8 cellular contexts compared by ENCODE assay signal in the genomic region with DNA sequence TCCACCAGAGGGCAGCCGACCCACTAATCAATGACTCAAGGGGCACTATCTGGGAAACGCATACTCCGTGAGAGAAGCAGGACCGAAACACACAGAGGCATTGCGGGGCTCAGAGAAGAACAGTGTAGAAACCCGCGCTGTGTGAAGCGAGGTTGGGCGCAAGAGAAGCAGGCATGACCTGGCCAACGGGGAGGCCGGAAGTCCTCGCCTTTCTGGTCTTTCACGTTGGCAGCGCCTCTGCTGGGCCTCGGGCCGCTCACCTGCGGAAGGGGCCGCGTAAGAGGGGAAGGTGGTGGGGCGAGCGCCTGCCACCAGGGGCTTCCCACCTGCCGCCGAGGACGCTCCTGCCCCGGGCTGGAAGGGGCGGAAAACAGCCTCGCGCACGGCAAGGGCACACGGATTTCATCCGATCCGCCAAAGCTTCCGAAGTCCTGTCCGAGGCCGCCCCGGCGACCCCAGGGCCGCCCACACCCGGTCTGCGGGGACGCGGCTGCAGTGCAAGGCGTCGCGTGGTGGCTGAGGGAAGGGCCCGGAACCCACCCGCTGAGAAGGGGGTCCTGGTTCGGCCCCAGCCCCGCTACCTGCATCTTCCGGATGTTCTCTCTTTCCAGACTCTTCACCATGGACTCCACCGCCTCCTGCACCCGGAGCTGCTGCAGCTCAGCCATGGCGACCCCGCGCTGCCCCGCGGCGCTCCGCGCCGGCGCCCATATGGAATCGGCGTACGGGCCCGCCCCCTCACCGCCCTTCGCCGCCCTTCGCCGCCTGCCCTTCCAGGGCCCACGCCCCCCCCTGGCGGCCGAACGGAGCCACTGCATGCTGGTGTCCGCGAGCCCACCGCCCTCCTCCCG. TPM values are rescaled to one million over a fixed set of nuclear protein-coding genes. Genes with fewer than 3 reads are reported as not detected.
DNase-seq lines count a peak whose midpoint lies in the region; ATAC-seq and TF ChIP-seq lines count a peak whose summit lies in the region.

A gene (minus strand): TSS at position 724 of the 851 bp plus-strand sequence. CDS start 56 bp downstream, at position 668.

- no peaks in the 10 kb centered on the region for H3K9me3 Mint-ChIP-seq in activated B cell treated with CpG ODN at 0.5 μM for 24 hours

- POLR2A ChIA-PET in A673 (lab: Charles Lee; ENCODE audit: low non-redundant PET) = interaction anchor here (0.6 to 0.7 kb wide), 2 partner anchors 8 to 178 kb away, joined by 3 to 4 read pairs; a partner anchor contains a TSS
- POLR2A ChIA-PET in activated B cell treated with CpG ODN at 0.5 μM for 24 hours (lab: Charles Lee) = interaction anchor here (0.6 to 4.7 kb wide), 10 partner anchors 8 to 769 kb away, joined by 3 to 37 read pairs (median 7); a partner anchor contains a TSS

- peaks cover 13% of the 10 kb centered on the region for H3K4me1 ChIP-seq in A673 (ENCODE audit: insufficient read depth, low read length, poor library complexity, severe bottlenecking)

- H3K27ac Mint-ChIP-seq in activated B cell treated with CpG ODN at 0.5 μM for 24 hours = peak within 1 kb of the TSS; percentile 95

- peak; percentile 85 for TF ChIP-seq CTCF in A673 (conservative IDR thresholded peaks at IDR 0.05; ENCODE audit: low read depth, low read length)
- no peak for TF ChIP-seq CTCF in activated B cell treated with CpG ODN at 0.5 μM for 24 hours (IDR thresholded peaks at IDR 0.05)

- no peaks in the 10 kb centered on the region for H3K27me3 ChIP-seq in A673 (replicated peaks; ENCODE audit: insufficient read depth, low read depth, low read length, poor library complexity)

- CTCF ChIA-PET in A673 (lab: Charles Lee) = interaction anchor here (0.5 to 1.2 kb wide), 8 partner anchors 8 to 577 kb away, joined by 3 to 14 read pairs (median 4); a partner anchor contains a TSS
- CTCF ChIA-PET in activated B cell treated with CpG ODN at 0.5 μM for 24 hours (lab: Charles Lee) = interaction anchor here (1.2 to 4.5 kb wide), 5 partner anchors 8 to 577 kb away, joined by 3 to 122 read pairs (median 17); a partner anchor contains a TSS

- H3K36me3 ChIP-seq in A673 (ENCODE audit: insufficient read depth, low read length, poor library complexity, severe bottlenecking) = peaks cover 9% of the 10 kb centered on the region

- DNase-seq in A673 (ENCODE audit: low spot score) (peak; percentile 92), NCI-H2196 (lab: John Stamatoyannopoulos, UW; ENCODE audit: unreplicated experiment) (peak; percentile 68), activated B cell treated with CpG ODN at 0.5 μM for 24 hours (peak; percentile 90), caudate nucleus (lab: John Stamatoyannopoulos, UW) (peak in 57 of 61 donors; percentile 16 to 81 (median 54)), islet precursor cell (peak; percentile 95)
- DNase-seq in stimulated activated CD4-positive, alpha-beta T cell treated with anti-CD3 and anti-CD28 coated beads, Interleukin-12 subunit alpha, Interleukin-12 subunit beta, amount 100 ng/mL, for 4 hours = peak; percentile 88

- peak within 1 kb of the TSS; percentile 86 for H3K4me3 ChIP-seq in A673 (ENCODE audit: low read depth, low read length, poor library complexity, severe bottlenecking)

- H3K9me3 ChIP-seq in A673 (ENCODE audit: low read depth, low read length, poor library complexity, severe bottlenecking) = no peaks in the 10 kb centered on the region

- H3K4me1 Mint-ChIP-seq in activated B cell treated with CpG ODN at 0.5 μM for 24 hours = peaks cover 22% of the 10 kb centered on the region

- H3K27me3 Mint-ChIP-seq in activated B cell treated with CpG ODN at 0.5 μM for 24 hours = no peaks in the 10 kb centered on the region

- peaks cover 39% of the 10 kb centered on the region for H3K36me3 Mint-ChIP-seq in activated B cell treated with CpG ODN at 0.5 μM for 24 hours (ENCODE audit: low read depth)

- intact Hi-C loops in A673 (cut with micrococcal nuclease; ENCODE audit: unreplicated experiment) = loop anchor here (2.0 to 10.0 kb wide), 4 partner anchors 251 to 577 kb away; a partner anchor contains a TSS
- intact Hi-C loops in activated B cell treated with CpG ODN at 0.5 μM for 24 hours (cut with micrococcal nuclease) = loop anchor here (1.0 to 10.0 kb wide), 10 partner anchors 8 to 1834 kb away; a partner anchor contains a TSS

- peak within 1 kb of the TSS; percentile 85 for H3K27ac ChIP-seq in A673 (ENCODE audit: low read depth, low read length, poor library complexity, severe bottlenecking)
- H3K27ac ChIP-seq in caudate nucleus (ENCODE audit: low read depth, low read length) = peak within 1 kb of the TSS; percentile 80

- BruUV-seq in A673 (replicated peaks; lab: Mats Ljungman, UMichigan) = no TSS peak

- peak within 1 kb of the TSS; percentile 90 for H3K4me3 Mint-ChIP-seq in activated B cell treated with CpG ODN at 0.5 μM for 24 hours

- peak; percentile 54 for ATAC-seq in GM18520 (IDR thresholded peaks at IDR 0.05; ENCODE audit: unreplicated experiment)
- ATAC-seq in HG03064 (IDR thresholded peaks at IDR 0.05; ENCODE audit: low read depth, unreplicated experiment) = peak; percentile 77
- ATAC-seq in activated B cell treated with CpG ODN at 0.5 μM for 24 hours (ENCODE audit: low read depth) = peak; percentile 92

RNA-seq across cellular contexts. Expression of the gene that starts here (rescaled TPM):
- 71.6 and 77.7 TPM in 2 replicates for total RNA-seq in A673 (2021)
- total RNA-seq in activated B cell treated with CpG ODN at 0.5 μM for 24 hours = 38.9 and 41.0 TPM in 2 replicates

Comparison
In these comparisons a context has a peak if more than half of its experiments do, and no peak if none do; other contexts are left out.
1. Peak in every context shown above with its lines: DNase-seq, ATAC-seq, H3K4me3 ChIP-seq and H3K27ac ChIP-seq.